In genomic region chr2:162053066-162053807, GRCh38 we compare ENCODE assay signal across 18 cellular contexts.
"Had no signal": no experiment of that assay in that cellular context is flagged by ENCODE, and none has a peak within 500 bp of the region (broad histone marks: within the 10 kb centered on the region; RNA-seq: fewer than 3 reads in every experiment).

No MANE protein-coding gene starts in this region.

- H3K27ac ChIP-seq: heart left ventricle, psoas muscle, sigmoid colon, suprapubic skin, thyroid gland, upper lobe of left lung, uterus had no signal

- H3K27me3 ChIP-seq: heart left ventricle, sigmoid colon, suprapubic skin, thyroid gland, upper lobe of left lung, uterus had no signal

- DNase-seq: heart left ventricle; hippocampal formation; left colon; left ventricle myocardium superior; mesendoderm; naive B cell; occipital lobe; psoas muscle; retina; sigmoid colon; small intestine; stimulated activated CD4-positive, alpha-beta T cell treated with anti-CD3 and anti-CD28 coated beads, Interleukin-2, amount 100 ng/mL, for 48 hours; stimulated activated naive CD8-positive, alpha-beta T cell treated with anti-CD3 and anti-CD28 coated beads, Interleukin-15, Interleukin-2, amounts not matched to agents 100 U/mL and 50 U/mL, for 24 hours; thyroid gland; uterus had no signal

- H3K36me3 ChIP-seq: heart left ventricle, sigmoid colon, suprapubic skin, thyroid gland, upper lobe of left lung, uterus had no signal

- ATAC-seq: heart left ventricle; left colon; left ventricle myocardium superior; psoas muscle; stimulated activated naive CD8-positive, alpha-beta T cell treated with anti-CD3 and anti-CD28 coated beads, Interleukin-15, Interleukin-2, amounts not matched to agents 100 U/mL and 50 U/mL, for 24 hours had no signal

- H3K9me3 ChIP-seq: thyroid gland, uterus had no signal

- H3K4me1 ChIP-seq: psoas muscle, thyroid gland, upper lobe of left lung, uterus had no signal

- H3K4me3 ChIP-seq: heart left ventricle, lung, psoas muscle, sigmoid colon, suprapubic skin, thyroid gland, upper lobe of left lung, uterus had no signal
